Comparison of ENCODE assay signal across 9 cellular contexts in genomic region chr2:45014016-45014702, GRCh38. TPM values are rescaled to one million over a fixed set of nuclear protein-coding genes. Genes with fewer than 3 reads are reported as not detected.
DNase-seq lines count a peak whose midpoint lies in the region; ATAC-seq and TF ChIP-seq lines count a peak whose summit lies in the region.
"Had no signal": no experiment of that assay in that cellular context is flagged by ENCODE, and none has a peak within 500 bp of the region (broad histone marks: within the 10 kb centered on the region; RNA-seq: fewer than 3 reads in every experiment).

No MANE protein-coding gene starts in this region.

- peak overlapping the region in 2 of 5 experiments; percentile 36 to 68 for H3K27ac Mint-ChIP-seq in brain
- no peak overlapping the region for H3K27ac Mint-ChIP-seq in stimulated activated naive CD8-positive, alpha-beta T cell treated with anti-CD3 and anti-CD28 coated beads, Interleukin-15, amount 100 ng/mL, for 72 hours

- no peak overlapping the region for H3K4me3 ChIP-seq in GM06990 (replicated peaks; ENCODE audit: low read depth, low read length)
- peak overlapping the region; percentile 22 for H3K4me3 ChIP-seq in kidney epithelial cell (ENCODE audit: low read depth, low read length)

- peaks cover 8% of the 10 kb centered on the region for H3K27me3 ChIP-seq in GM06990 (replicated peaks; ENCODE audit: control insufficient read depth, insufficient read depth, low read length)
- H3K27me3 ChIP-seq in kidney epithelial cell (ENCODE audit: control insufficient read depth, insufficient read depth, low read length): peaks cover 75% of the 10 kb centered on the region

- H3K36me3 ChIP-seq in GM06990 (ENCODE audit: control insufficient read depth, insufficient read depth, low read length) (no peaks in the 10 kb centered on the region), kidney epithelial cell (ENCODE audit: control insufficient read depth, insufficient read depth, low read length) (no peaks in the 10 kb centered on the region)

- H3K36me3 Mint-ChIP-seq in brain: no peaks in the 10 kb centered on the region

- H3K9me3 Mint-ChIP-seq in brain: peaks cover under 1 to 9% (median 6%) of the 10 kb centered on the region in 5 experiments
- no peaks in the 10 kb centered on the region for H3K9me3 Mint-ChIP-seq in stimulated activated naive CD8-positive, alpha-beta T cell treated with anti-CD3 and anti-CD28 coated beads, Interleukin-15, amount 100 ng/mL, for 72 hours

- TF ChIP-seq CTCF in GM06990 (IDR thresholded peaks at IDR 0.05; ENCODE audit: insufficient read depth, low read length, poor library complexity, severe bottlenecking): peak; percentile 30
- TF ChIP-seq CTCF in brain (conservative IDR thresholded peaks at IDR 0.05): peak; percentile 41 to 83
- TF ChIP-seq CTCF in kidney epithelial cell (IDR thresholded peaks at IDR 0.05; ENCODE audit: insufficient read depth, low read length, poor library complexity, severe bottlenecking): peak; percentile 52

- peak overlapping the region in 4 of 5 experiments; percentile 38 to 78 (median 70) for H3K4me3 Mint-ChIP-seq in brain
- H3K4me3 Mint-ChIP-seq in stimulated activated naive CD8-positive, alpha-beta T cell treated with anti-CD3 and anti-CD28 coated beads, Interleukin-15, amount 100 ng/mL, for 72 hours: peak overlapping the region; percentile 54 to 61

- peaks cover 37% of the 10 kb centered on the region for H3K4me1 Mint-ChIP-seq in brain
- H3K4me1 Mint-ChIP-seq in stimulated activated naive CD8-positive, alpha-beta T cell treated with anti-CD3 and anti-CD28 coated beads, Interleukin-15, amount 100 ng/mL, for 72 hours: peaks cover 35% of the 10 kb centered on the region

- H3K27me3 Mint-ChIP-seq in brain: peaks cover 93% of the 10 kb centered on the region
- H3K27me3 Mint-ChIP-seq in stimulated activated naive CD8-positive, alpha-beta T cell treated with anti-CD3 and anti-CD28 coated beads, Interleukin-15, amount 100 ng/mL, for 72 hours: peaks cover 95% of the 10 kb centered on the region

- DNase-seq in GM06990 (ENCODE audit: extremely low read depth, insufficient read length): no peak
- peak; percentile 49 for DNase-seq in MV-4-11 (lab: John Stamatoyannopoulos, UW)
- DNase-seq in kidney epithelial cell (ENCODE audit: low read depth): no peak
- DNase-seq in stimulated activated naive CD8-positive, alpha-beta T cell treated with anti-CD3 and anti-CD28 coated beads, Interleukin-15, amount 100 ng/mL, for 72 hours: peak; percentile 51 to 61
- DNase-seq in GF-D8 (lab: John Stamatoyannopoulos, UW): no peak
- no peak for DNase-seq in NCI-H1092 treated with DMSO at 0.1 percent for 48 hours (lab: John Stamatoyannopoulos, UW)

- peak; percentile 70 for ATAC-seq in stimulated activated naive CD8-positive, alpha-beta T cell treated with anti-CD3 and anti-CD28 coated beads, Interleukin-15, amount 100 ng/mL, for 72 hours
- ATAC-seq in GM19452 (IDR thresholded peaks at IDR 0.05; ENCODE audit: unreplicated experiment): no peak

RNA-seq across cellular contexts. Expression of gene SIX2, which starts 4.9 kb away (rescaled TPM):
- polyA plus RNA-seq in brain (ENCODE audit: insufficient read depth, low read depth, low replicate concordance): 18.6 TPM
- 0.27 and 0.96 TPM in 2 replicates for total RNA-seq in kidney epithelial cell
- total RNA-seq: T-helper 2 cell treated with Interferon-gamma antibody and Interleukin-4, amounts not matched to agents 100 ng/mL and 5 ng/mL, for 36 hours had no signal

Comparison
In these comparisons a context has a peak if more than half of its experiments do, and no peak if none do; other contexts are left out.
1. DNase-seq: peak in MV-4-11 (single experiment) and stimulated activated naive CD8-positive, alpha-beta T cell treated with anti-CD3 and anti-CD28 coated beads, Interleukin-15, amount 100 ng/mL, for 72 hours (2 of 2); none in GM06990 (single experiment), kidney epithelial cell (single experiment), GF-D8 (single experiment) and NCI-H1092 treated with DMSO at 0.1 percent for 48 hours (single experiment).
2. Peak in every context shown above with its lines, with median percentiles within 50 percentile points of each other: CTCF ChIP-seq.